8 cellular contexts compared by ENCODE assay signal in the genomic region with DNA sequence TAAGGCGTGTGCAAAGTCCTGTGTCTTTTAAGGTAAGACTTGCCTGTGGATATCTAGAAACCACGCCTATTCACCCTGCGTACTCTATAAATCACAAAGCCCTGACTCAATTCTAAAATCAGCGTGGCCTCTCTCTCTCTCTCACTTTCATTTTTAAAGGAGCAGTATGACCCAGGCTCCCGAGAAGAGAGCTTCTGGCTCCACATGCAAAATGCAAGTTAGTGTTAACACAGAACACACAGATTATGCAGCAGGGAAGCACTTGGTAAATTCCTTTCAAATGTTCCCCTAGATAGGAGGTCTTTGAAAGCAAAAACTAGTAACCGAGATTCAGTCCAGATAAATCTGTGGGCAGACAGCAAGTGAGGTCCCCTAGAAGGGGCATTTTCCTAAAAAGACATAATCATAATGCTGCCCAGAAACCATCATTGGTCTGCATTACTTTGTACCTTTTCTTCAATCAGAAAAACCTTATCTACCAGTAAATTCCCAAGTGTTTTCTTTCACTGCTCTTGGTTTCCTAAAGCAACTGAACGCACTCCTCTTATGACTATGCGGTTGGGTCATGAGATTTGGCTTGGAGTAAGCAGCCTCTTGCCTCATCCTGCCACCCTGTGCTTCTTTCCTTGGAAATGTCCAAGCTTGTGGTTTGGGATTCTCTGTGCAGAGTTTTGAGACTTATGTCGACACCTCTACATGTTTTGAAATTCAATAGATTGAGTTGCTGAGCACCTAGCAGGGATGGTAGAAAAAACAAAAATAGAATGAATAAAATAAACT. TPM values are rescaled to one million over a fixed set of nuclear protein-coding genes. Genes with fewer than 3 reads are reported as not detected.
A peak's percentile ranks its signal among the peaks of the same experiment; 100 is the strongest.
DNase-seq lines count a peak whose midpoint lies in the region; ATAC-seq and TF ChIP-seq lines count a peak whose summit lies in the region.

No MANE protein-coding gene starts in this region.

- no peak overlapping the region for H3K27ac Mint-ChIP-seq in activated naive CD8-positive, alpha-beta T cell treated with anti-CD3 and anti-CD28 coated beads, Interleukin-2, amount 50 U/mL, for 24 hours

- no peaks in the 10 kb centered on the region for H3K79me2 ChIP-seq in hepatocyte

- H3K27me3 ChIP-seq in GM06990 (replicated peaks; ENCODE audit: control insufficient read depth, insufficient read depth, low read length) (no peaks in the 10 kb centered on the region), hepatocyte (no peaks in the 10 kb centered on the region), skeletal muscle satellite cell (ENCODE audit: control insufficient read depth, insufficient read depth, low read length) (no peaks in the 10 kb centered on the region)

- TF ChIP-seq CTCF in GM06990 (IDR thresholded peaks at IDR 0.05; ENCODE audit: insufficient read depth, low read length, poor library complexity, severe bottlenecking), result no peak
- no peak for TF ChIP-seq CTCF in hepatocyte (IDR thresholded peaks at IDR 0.05; ENCODE audit: poor library complexity)

- H3K4me3 ChIP-seq in GM06990 (replicated peaks; ENCODE audit: low read depth, low read length), result no peak overlapping the region
- H3K4me3 ChIP-seq in hepatocyte, result no peak overlapping the region
- peak overlapping the region; percentile 67 for H3K4me3 ChIP-seq in skeletal muscle satellite cell (ENCODE audit: low read length)

- H3K4me1 ChIP-seq in hepatocyte (ENCODE audit: insufficient read depth) (peaks cover 15% of the 10 kb centered on the region), skeletal muscle satellite cell (ENCODE audit: control insufficient read depth, insufficient read depth, low read length) (peaks cover 21% of the 10 kb centered on the region)

- no peaks in the 10 kb centered on the region for H3K9me3 ChIP-seq in hepatocyte (ENCODE audit: low read depth)
- H3K9me3 ChIP-seq in skeletal muscle satellite cell (replicated peaks; ENCODE audit: low read length), result no peaks in the 10 kb centered on the region

- H3K9ac ChIP-seq in skeletal muscle satellite cell (ENCODE audit: low read depth, low read length), result peak overlapping the region; percentile 83

- peak overlapping the region; percentile 65 for H3K27ac ChIP-seq in hepatocyte

- H3K27me3 Mint-ChIP-seq in activated naive CD8-positive, alpha-beta T cell treated with anti-CD3 and anti-CD28 coated beads, Interleukin-2, amount 50 U/mL, for 24 hours, result peaks cover 6% of the 10 kb centered on the region

- peak overlapping the region; percentile 70 for H3K4me2 ChIP-seq in hepatocyte
- peak overlapping the region; percentile 84 for H3K4me2 ChIP-seq in skeletal muscle satellite cell (ENCODE audit: low read length)

- 23% methylated on average over 9 of the region's 9 CpGs for WGBS in hepatocyte (ENCODE audit: low lambda C conversion rate, missing lambda C conversion rate)

- H3K36me3 Mint-ChIP-seq in activated naive CD8-positive, alpha-beta T cell treated with anti-CD3 and anti-CD28 coated beads, Interleukin-2, amount 50 U/mL, for 24 hours (ENCODE audit: low read depth), result no peaks in the 10 kb centered on the region

- DNase-seq in GM06990 (ENCODE audit: extremely low read depth, insufficient read length) (peak; percentile 57), HT1080 (ENCODE audit: low read depth) (peak; percentile 76), hepatocyte (ENCODE audit: low spot score) (peak; percentile 66), HUDEP-2 (lab: John Stamatoyannopoulos, UW; ENCODE audit: unreplicated experiment in 76 of 76) (no peak), NCI-H1417 treated with DMSO at 0.1 percent for 48 hours (lab: John Stamatoyannopoulos, UW) (no peak)
- peak; percentile 2 for DNase-seq in activated naive CD8-positive, alpha-beta T cell treated with anti-CD3 and anti-CD28 coated beads, Interleukin-2, amount 50 U/mL, for 24 hours

- H4K20me1 ChIP-seq in hepatocyte (ENCODE audit: insufficient read depth, poor library complexity, severe bottlenecking), result no peaks in the 10 kb centered on the region

- H3K4me3 Mint-ChIP-seq in activated naive CD8-positive, alpha-beta T cell treated with anti-CD3 and anti-CD28 coated beads, Interleukin-2, amount 50 U/mL, for 24 hours, result peak overlapping the region; percentile 49

- peaks cover 21% of the 10 kb centered on the region for H3K4me1 Mint-ChIP-seq in activated naive CD8-positive, alpha-beta T cell treated with anti-CD3 and anti-CD28 coated beads, Interleukin-2, amount 50 U/mL, for 24 hours

- H3K36me3 ChIP-seq in GM06990 (ENCODE audit: control insufficient read depth, insufficient read depth, low read length) (no peaks in the 10 kb centered on the region), hepatocyte (replicated peaks; ENCODE audit: insufficient read depth, low read depth) (no peaks in the 10 kb centered on the region), skeletal muscle satellite cell (ENCODE audit: insufficient read depth, low read length) (no peaks in the 10 kb centered on the region)

- no peaks in the 10 kb centered on the region for H3K9me3 Mint-ChIP-seq in activated naive CD8-positive, alpha-beta T cell treated with anti-CD3 and anti-CD28 coated beads, Interleukin-2, amount 50 U/mL, for 24 hours

- H2AFZ ChIP-seq in hepatocyte, result peak overlapping the region; percentile 10

- no peaks in the 10 kb centered on the region for H3K9me2 ChIP-seq in hepatocyte (replicated peaks; ENCODE audit: insufficient read depth)

- ATAC-seq in GM21528 (IDR thresholded peaks at IDR 0.05; ENCODE audit: low FRiP score, unreplicated experiment), result peak; percentile 100
- ATAC-seq in activated naive CD8-positive, alpha-beta T cell treated with anti-CD3 and anti-CD28 coated beads, Interleukin-2, amount 50 U/mL, for 24 hours, result peak; percentile 96

RNA-seq across cellular contexts. Expression of a gene that starts 31.7 kb away (rescaled TPM):
- total RNA-seq in HT1080 (2014; rRNA removed; shearing (Covaris generic)), result 0.43 and 0.66 TPM in 2 replicates
- 0.62 and 0.96 TPM in 2 replicates for polyA plus RNA-seq in HT1080 (2015; cell fraction: cytosol; rRNA removed)
- polyA plus RNA-seq in HT1080 (2015; cell fraction: nucleus; rRNA removed), result 1.5 and 1.7 TPM in 2 replicates
- total RNA-seq in hepatocyte, result 3.0 and 4.1 TPM in 2 replicates
- 0.41 and 1.0 TPM in 2 replicates for polyA plus RNA-seq in hepatocyte
- 0.76 and 1.7 TPM in 2 replicates for total RNA-seq in skeletal muscle satellite cell (2012; rRNA removed)

Comparison
In these comparisons a context has a peak if more than half of its experiments do, and no peak if none do; other contexts are left out.
1. DNase-seq: peak in GM06990 (single experiment), HT1080 (single experiment), activated naive CD8-positive, alpha-beta T cell treated with anti-CD3 and anti-CD28 coated beads, Interleukin-2, amount 50 U/mL, for 24 hours (single experiment) and hepatocyte (single experiment); none in HUDEP-2 (0 of 76) and NCI-H1417 treated with DMSO at 0.1 percent for 48 hours (single experiment).